21 cellular contexts compared by ENCODE assay signal in genomic region chr1:50257940-50258339, GRCh38.
DNase-seq lines count a peak whose midpoint lies in the region; ATAC-seq, FAIRE-seq and TF ChIP-seq lines count a peak whose summit lies in the region.
"Had no signal": no experiment of that assay in that cellular context is flagged by ENCODE, and none has a peak within 500 bp of the region (broad histone marks: within the 10 kb centered on the region; RNA-seq: fewer than 3 reads in every experiment).

No MANE protein-coding gene starts in this region.

- H2AFZ ChIP-seq in SK-N-SH (ENCODE audit: low read depth) (no peak overlapping the region), K562 (ENCODE audit: low read depth, low read length) (no peak overlapping the region), MM.1S (ENCODE audit: low read length) (no peak overlapping the region)

- H3K79me2 ChIP-seq in SK-N-SH (ENCODE audit: insufficient read depth) (no peaks in the 10 kb centered on the region), K562 (ENCODE audit: control insufficient read depth, insufficient read depth, low read length) (no peaks in the 10 kb centered on the region), MM.1S (ENCODE audit: low read length) (no peaks in the 10 kb centered on the region)

- peaks cover 0 to 5% of the 10 kb centered on the region in 2 experiments; a peak in 1 of 4 replicates for H3K4me1 ChIP-seq in SK-N-SH (ENCODE audit: control insufficient read depth in 1 of 2, insufficient read depth in 2 of 2, low read depth in 1 of 2, low read length in 1 of 2)
- no peaks in the 10 kb centered on the region for H3K4me1 ChIP-seq in HEK293 (ENCODE audit: control insufficient read depth, insufficient read depth, low read length)
- no peaks in the 10 kb centered on the region for H3K4me1 ChIP-seq in K562 (replicated peaks in 1 of 2; ENCODE audit: control insufficient read depth in 2 of 2, insufficient read depth in 2 of 2, low read length in 2 of 2)
- H3K4me1 ChIP-seq in MM.1S (ENCODE audit: low read length): no peaks in the 10 kb centered on the region
- H3K4me1 ChIP-seq: BLaER1 treated with 17β-estradiol and CSF1 and Interleukin-3, amounts not matched to agents 10 nM and 100 nM had no signal

- POLR2A ChIA-PET in SK-N-SH (lab: Yijun Ruan, JAX) (no interaction called here), HEK293 (lab: Yijun Ruan, JAX) (no interaction called here), K562 (lab: Yijun Ruan, JAX) (no interaction called here)

- H4K20me1 ChIP-seq in SK-N-SH (ENCODE audit: insufficient read depth) (no peaks in the 10 kb centered on the region), K562 (replicated peaks; ENCODE audit: control insufficient read depth, insufficient read depth, low read length) (no peaks in the 10 kb centered on the region), MM.1S (ENCODE audit: insufficient read depth, low read length) (no peaks in the 10 kb centered on the region)
- H4K20me1 ChIP-seq: BLaER1 treated with 17β-estradiol and CSF1 and Interleukin-3, amounts not matched to agents 10 nM and 100 nM had no signal

- H3K9me3 ChIP-seq in SK-N-SH: no peaks in the 10 kb centered on the region
- H3K9me3 ChIP-seq in HEK293 (ENCODE audit: control insufficient read depth, insufficient read depth, low read depth, low read length): no peaks in the 10 kb centered on the region
- H3K9me3 ChIP-seq in K562 (replicated peaks; ENCODE audit: control insufficient read depth, insufficient read depth, low read depth, low read length): no peaks in the 10 kb centered on the region
- no peaks in the 10 kb centered on the region for H3K9me3 ChIP-seq in MM.1S (replicated peaks; ENCODE audit: insufficient read depth, low read length)
- H3K9me3 ChIP-seq: BLaER1 treated with 17β-estradiol and CSF1 and Interleukin-3, amounts not matched to agents 10 nM and 100 nM had no signal

- H3K9me1 ChIP-seq in K562 (ENCODE audit: control insufficient read depth, insufficient read depth, low read length): no peaks in the 10 kb centered on the region

- in situ Hi-C loops in K562 (cut with MboI): no loop called here

- no peak for FAIRE-seq in K562 (lab: Jason Lieb, UNC)
- FAIRE-seq: A204.1, D721Med, GM12891, GM18507 had no signal

- H3K27me3 ChIP-seq in SK-N-SH (ENCODE audit: insufficient read depth) (no peaks in the 10 kb centered on the region), K562 (ENCODE audit: control insufficient read depth in 2 of 2, insufficient read depth in 2 of 2, low read length in 2 of 2) (no peaks in the 10 kb centered on the region), MM.1S (replicated peaks; ENCODE audit: insufficient read depth, low read length) (no peaks in the 10 kb centered on the region)
- H3K27me3 ChIP-seq: BLaER1 treated with 17β-estradiol and CSF1 and Interleukin-3, amounts not matched to agents 10 nM and 100 nM had no signal

- no TSS peak for BruUV-seq in K562 (replicated peaks; lab: Mats Ljungman, UMichigan)

- CTCF ChIA-PET in SK-N-SH (lab: Yijun Ruan, JAX): interaction anchor here (1.5 to 2.9 kb wide), 3 partner anchors 8 to 91 kb away, joined by 3 to 13 read pairs (median 4); no protein-coding TSS in a partner anchor
- CTCF ChIA-PET in HEK293 (lab: Yijun Ruan, JAX): no interaction called here
- CTCF ChIA-PET in K562 (lab: Yijun Ruan, JAX; ENCODE audit: low intra/inter-chr PET ratio): no interaction called here

- H3K4me2 ChIP-seq in SK-N-SH (no peak overlapping the region), K562 (ENCODE audit: insufficient read depth, low read length) (no peak overlapping the region), MM.1S (ENCODE audit: low read depth, low read length) (no peak overlapping the region)
- H3K4me2 ChIP-seq: BLaER1 treated with 17β-estradiol and CSF1 and Interleukin-3, amounts not matched to agents 10 nM and 100 nM had no signal

- TF ChIP-seq RAD21 in SK-N-SH (IDR thresholded peaks at IDR 0.05; ENCODE audit: low read length) (no peak), K562 (CRISPR knock-in tag; conservative IDR thresholded peaks at IDR 0.05 in 1 of 2, IDR thresholded peaks at IDR 0.05 in 1 of 2) (no peak)

- H3F3A ChIP-seq in SK-N-SH (replicated peaks; ENCODE audit: insufficient read depth): no peaks in the 10 kb centered on the region
- no peaks in the 10 kb centered on the region for H3F3A ChIP-seq in MM.1S (ENCODE audit: insufficient read depth, low read length)

- 64% methylated on average over 2 of the region's 2 CpGs for WGBS in SK-N-SH (ENCODE audit: low lambda C conversion rate)
- 2% methylated on average over 2 of the region's 2 CpGs for WGBS in K562 (ENCODE audit: insufficient coverage, low coverage, missing lambda C conversion rate)

- H3K9ac ChIP-seq in SK-N-SH (no peak overlapping the region), K562 (ENCODE audit: insufficient read depth in 1 of 2, low read depth in 2 of 2, low read length in 2 of 2) (no peak overlapping the region), MM.1S (ENCODE audit: low read length) (no peak overlapping the region)
- H3K9ac ChIP-seq: BLaER1 treated with 17β-estradiol and CSF1 and Interleukin-3, amounts not matched to agents 10 nM and 100 nM had no signal

- intact Hi-C loops in K562 (cut with micrococcal nuclease): no loop called here

- no peak for TF ChIP-seq CTCF in SK-N-SH (IDR thresholded peaks at IDR 0.05)
- TF ChIP-seq CTCF in HEK293 (tag by site-specific recombination; IDR thresholded peaks at IDR 0.05): no peak
- TF ChIP-seq CTCF in K562 (IDR thresholded peaks at IDR 0.05 in 2 of 3, conservative IDR thresholded peaks at IDR 0.05 in 1 of 3; ENCODE audit: insufficient read depth in 2 of 3, low read depth in 1 of 3, low read length in 3 of 3): no peak
- TF ChIP-seq CTCF in MM.1S (IDR thresholded peaks at IDR 0.05; ENCODE audit: low read length): no peak

- TF ChIP-seq EP300 in SK-N-SH (IDR thresholded peaks at IDR 0.05; ENCODE audit: borderline replicate concordance in 1 of 2, low read depth in 1 of 2, low read length in 1 of 2) (no peak), K562 (IDR thresholded peaks at IDR 0.05; ENCODE audit: low read length) (no peak)

- H3K27ac ChIP-seq in SK-N-SH (ENCODE audit: low read depth in 2 of 2, low read length in 1 of 2): no peak overlapping the region
- no peak overlapping the region for H3K27ac ChIP-seq in HEK293 (ENCODE audit: extremely low read depth, low read depth, low read length)
- no peak overlapping the region for H3K27ac ChIP-seq in K562 (ENCODE audit: extremely low read depth, low read depth, low read length)
- H3K27ac ChIP-seq in MM.1S (ENCODE audit: low read length): no peak overlapping the region
- H3K27ac ChIP-seq: 22Rv1; BLaER1 treated with 17β-estradiol and CSF1 and Interleukin-3, amounts not matched to agents 10 nM and 100 nM had no signal

- H3K9me2 ChIP-seq in SK-N-SH (no peaks in the 10 kb centered on the region), MM.1S (replicated peaks; ENCODE audit: insufficient read depth, low read length) (no peaks in the 10 kb centered on the region)

- no peak for ATAC-seq in SK-N-SH treated with all-trans-retinoic acid at 6 μM for 48 hours
- ATAC-seq in K562: no peak
- ATAC-seq: HCT116 had no signal

- no peak for TF ChIP-seq POLR2A in K562 (conservative IDR thresholded peaks at IDR 0.05)

- H3K4me3 ChIP-seq in SK-N-SH (ENCODE audit: low read depth in 2 of 2, low read length in 1 of 2) (no peak overlapping the region), HEK293 (ENCODE audit: low read depth, low read length) (no peak overlapping the region), K562 (no peak overlapping the region), MM.1S (ENCODE audit: low read length) (no peak overlapping the region)
- H3K4me3 ChIP-seq: BLaER1 treated with 17β-estradiol and CSF1 and Interleukin-3, amounts not matched to agents 10 nM and 100 nM had no signal

- DNase-seq in SK-N-SH: no peak
- no peak for DNase-seq in K562 (ENCODE audit: extremely low read depth in 1 of 4, low spot score in 3 of 4)
- no peak for DNase-seq in MM.1S
- DNase-seq in central memory CD4-positive, alpha-beta T cell: no peak
- DNase-seq: CD4-positive, alpha-beta T cell; CD8-positive, alpha-beta memory T cell; DMS 273 treated with DMSO at 0.1 percent for 48 hours; DMS79; EL; GDM1; H9; HFFc6 had no signal

- no peaks in the 10 kb centered on the region for H3K36me3 ChIP-seq in SK-N-SH (replicated peaks in 1 of 2; ENCODE audit: control insufficient read depth in 1 of 2, insufficient read depth in 2 of 2, low read length in 1 of 2)
- no peaks in the 10 kb centered on the region for H3K36me3 ChIP-seq in HEK293 (ENCODE audit: control insufficient read depth in 2 of 2, insufficient read depth in 1 of 2, low read length in 2 of 2)
- H3K36me3 ChIP-seq in K562 (ENCODE audit: control insufficient read depth, insufficient read depth, low read length): no peaks in the 10 kb centered on the region
- H3K36me3 ChIP-seq in MM.1S (replicated peaks; ENCODE audit: insufficient read depth, low read length): no peaks in the 10 kb centered on the region
- H3K36me3 ChIP-seq: BLaER1 treated with 17β-estradiol and CSF1 and Interleukin-3, amounts not matched to agents 10 nM and 100 nM had no signal

TF ChIP-seq in HEK293, 187 proteins besides CTCF, POLR2A, EP300 and RAD21 (continues in another document):
- TF ChIP-seq ZNF366 (tag by site-specific recombination; conservative IDR thresholded peaks at IDR 0.05): no peak
- no peak for TF ChIP-seq ZNF555 (tag by site-specific recombination; conservative IDR thresholded peaks at IDR 0.05)

TF ChIP-seq in K562, 482 proteins besides CTCF, POLR2A, EP300 and RAD21 (continues in another document):
- TF ChIP-seq HDAC6 (IDR thresholded peaks at IDR 0.05; ENCODE audit: low read depth, low read length): no peak
- no peak for TF ChIP-seq SIX5 (IDR thresholded peaks at IDR 0.05; ENCODE audit: borderline replicate concordance in 1 of 2, insufficient read depth in 1 of 2, low read depth in 1 of 2, low read length in 2 of 2)
